In the genomic region with DNA sequence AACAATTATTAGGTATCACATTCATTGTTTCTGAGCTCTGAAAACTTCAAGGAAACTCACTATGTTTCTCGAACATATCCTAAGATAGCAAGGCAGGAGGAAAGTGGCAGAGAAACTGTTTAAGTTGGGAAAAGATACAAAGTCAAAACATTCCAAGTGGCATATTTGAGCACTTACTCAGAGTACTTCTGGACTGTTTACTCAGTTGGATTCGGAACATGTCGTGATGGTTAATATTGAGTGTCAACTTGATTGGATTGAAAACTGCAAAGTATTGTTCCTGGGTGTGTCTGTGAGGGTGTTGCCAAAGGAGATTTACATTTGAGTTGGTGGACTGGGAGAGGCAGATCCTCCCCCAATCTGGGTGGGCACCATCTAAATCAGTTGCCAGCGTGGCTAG, we compare ENCODE assay signal across 1 cellular context.
TF ChIP-seq lines count a peak whose summit lies in the region.

No MANE protein-coding gene starts in this region.

TF ChIP-seq in A549, 52 proteins besides CTCF, POLR2A, EP300 and RAD21 (continued from another document):
- TF ChIP-seq, protein P1, sequence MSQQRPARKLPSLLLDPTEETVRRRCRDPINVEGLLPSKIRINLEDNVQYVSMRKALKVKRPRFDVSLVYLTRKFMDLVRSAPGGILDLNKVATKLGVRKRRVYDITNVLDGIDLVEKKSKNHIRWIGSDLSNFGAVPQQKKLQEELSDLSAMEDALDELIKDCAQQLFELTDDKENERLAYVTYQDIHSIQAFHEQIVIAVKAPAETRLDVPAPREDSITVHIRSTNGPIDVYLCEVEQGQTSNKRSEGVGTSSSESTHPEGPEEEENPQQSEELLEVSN (IDR thresholded peaks at IDR 0.05; ENCODE audit: borderline replicate concordance, low read depth) = no peak
- TF ChIP-seq RNF2 (IDR thresholded peaks at IDR 0.05; ENCODE audit: borderline replicate concordance, low read depth) (no peak), HOXB5 (CRISPR knock-in tag; IDR thresholded peaks at IDR 0.05) (no peak), JUNB (IDR thresholded peaks at IDR 0.05) (no peak), KDM1A (IDR thresholded peaks at IDR 0.05; ENCODE audit: low read depth) (no peak), NR3C1 (IDR thresholded peaks at IDR 0.05) (no peak)
